8 cellular contexts compared by ENCODE assay signal in genomic region chr14:104799657-104800599, GRCh38. TPM values are rescaled to one million over a fixed set of nuclear protein-coding genes. Genes with fewer than 3 reads are reported as not detected.
A peak's percentile ranks its signal among the peaks of the same experiment; 100 is the strongest.
DNase-seq lines count a peak whose midpoint lies in the region; ATAC-seq and TF ChIP-seq lines count a peak whose summit lies in the region.

No MANE protein-coding gene starts in this region.

- POLR2A ChIA-PET in AG04449 (lab: Yijun Ruan, JAX) = no interaction called here

- no peaks in the 10 kb centered on the region for H3K36me3 ChIP-seq in aorta (ENCODE audit: control insufficient read depth in 1 of 2, insufficient read depth in 2 of 2, low read length in 1 of 2)

- CTCF ChIA-PET in AG04449 (lab: Yijun Ruan, JAX) = interaction anchor here (1.1 to 5.0 kb wide), 6 partner anchors 9 to 31 kb away, joined by 4 to 18 read pairs (median 6); no protein-coding TSS in a partner anchor

- no peaks in the 10 kb centered on the region for H3K9me3 ChIP-seq in T-helper 17 cell (ENCODE audit: control insufficient read depth, low read length, poor library complexity, severe bottlenecking)
- H3K9me3 ChIP-seq in right cardiac atrium (ENCODE audit: control insufficient read depth, low read length) = no peaks in the 10 kb centered on the region
- no peaks in the 10 kb centered on the region for H3K9me3 ChIP-seq in aorta (ENCODE audit: control insufficient read depth, low read length)

- DNase-seq in AG04449 (ENCODE audit: low read depth, low spot score) = no peak
- peak; percentile 51 for DNase-seq in HK-2 (ENCODE audit: unreplicated experiment)
- DNase-seq in T-helper 17 cell = peak; percentile 58 to 87 (median 79)
- peak; percentile 51 for DNase-seq in amniotic stem cell (lab: John Stamatoyannopoulos, UW)
- peak; percentile 93 to 97 (median 97) for DNase-seq in right cardiac atrium
- no peak for DNase-seq in retinal pigment epithelial cell (ENCODE audit: low read depth)
- DNase-seq in aorta = peak; percentile 94 to 97

- no peaks in the 10 kb centered on the region for H3K36me3 Mint-ChIP-seq in T-helper 17 cell (ENCODE audit: low read depth)

- H3K27me3 ChIP-seq in right cardiac atrium (ENCODE audit: control insufficient read depth, insufficient read depth) (no peaks in the 10 kb centered on the region), aorta (ENCODE audit: control insufficient read depth in 1 of 2, insufficient read depth in 2 of 2, low read length in 1 of 2) (no peaks in the 10 kb centered on the region)

- ATAC-seq in GM19023 (IDR thresholded peaks at IDR 0.05; ENCODE audit: unreplicated experiment) (peak; percentile 56), T-helper 17 cell (peak; percentile 76), right cardiac atrium (peak; percentile 85 to 86), aorta (ENCODE audit: low FRiP score) (peak; percentile 91)

- H3K4me1 ChIP-seq in right cardiac atrium (ENCODE audit: control insufficient read depth, insufficient read depth, low read length) (peaks cover 4% of the 10 kb centered on the region), aorta (ENCODE audit: control insufficient read depth in 1 of 2, insufficient read depth in 2 of 2, low read length in 2 of 2) (no peaks in the 10 kb centered on the region)

- H3K27ac Mint-ChIP-seq in T-helper 17 cell = peak overlapping the region; percentile 69

- H3K27me3 Mint-ChIP-seq in T-helper 17 cell = no peaks in the 10 kb centered on the region

- intact Hi-C loops in right cardiac atrium (cut with DNase I) = no loop called here
- intact Hi-C loops in aorta (cut with DNase I) = no loop called here

- 9% methylated on average over 60 of the region's 68 CpGs for WGBS in right cardiac atrium
- WGBS in aorta, 2 donors = 4% methylated on average over 47 to 68 of the region's 68 CpGs

- TF ChIP-seq CTCF in AG04449 (IDR thresholded peaks at IDR 0.05; ENCODE audit: insufficient read depth, low read length, missing control alignments) = peak; percentile 76
- TF ChIP-seq CTCF in retinal pigment epithelial cell (conservative IDR thresholded peaks at IDR 0.05; ENCODE audit: low read depth, low read length) = peak; percentile 45

- peak overlapping the region; percentile 78 for H3K4me3 Mint-ChIP-seq in T-helper 17 cell

- peak overlapping the region; percentile 97 for H3K27ac ChIP-seq in right cardiac atrium (ENCODE audit: low read length)
- H3K27ac ChIP-seq in aorta (ENCODE audit: low read depth in 1 of 2, low read length in 2 of 2) = peak overlapping the region; percentile 95

- H3K4me3 ChIP-seq in AG04449 (ENCODE audit: low read depth, low read length) (peak overlapping the region; percentile 64), right cardiac atrium (ENCODE audit: low read length) (peak overlapping the region; percentile 69), retinal pigment epithelial cell (ENCODE audit: low read length) (peak overlapping the region; percentile 48), aorta (ENCODE audit: low read length in 2 of 2) (peak overlapping the region; percentile 49 to 55)

- peaks cover 16% of the 10 kb centered on the region for H3K4me1 Mint-ChIP-seq in T-helper 17 cell

RNA-seq across cellular contexts. Expression of gene ZBTB42, which starts 1.0 kb away (rescaled TPM):
- 1 to 10 TPM; 2.7 to 3.3 TPM for total RNA-seq in T-helper 17 cell
- 1 to 10 TPM; 6.0 to 7.7 (median 6.6) TPM for total RNA-seq in right cardiac atrium
- polyA plus RNA-seq in right cardiac atrium = 5.3 TPM
- 1 to 10 TPM; 4.4 to 4.7 TPM for total RNA-seq in aorta
- 1 to 10 TPM; 1.6 to 1.9 TPM for polyA plus RNA-seq in aorta

RNA-seq across cellular contexts. Expression of gene AKT1, which starts 4.4 kb away (rescaled TPM):
- 10 to 100 TPM; 72.4 to 77.2 TPM for total RNA-seq in T-helper 17 cell
- total RNA-seq in right cardiac atrium = 100 to 1,000 TPM; 120 to 154 (median 126) TPM
- polyA plus RNA-seq in right cardiac atrium = 101 TPM
- total RNA-seq in aorta = 100 to 1,000 TPM; 124 to 154 TPM
- 100 to 1,000 TPM in 1 of 2 donors, 10 to 100 TPM in 1; 93.2 to 118 TPM for polyA plus RNA-seq in aorta

RNA-seq across cellular contexts. Expression of gene SIVA1, which starts 47.0 kb away (rescaled TPM):
- total RNA-seq in T-helper 17 cell = 10 to 100 TPM; 76.2 to 85.7 TPM
- 10 to 100 TPM; 74.6 to 88.5 (median 85.1) TPM for total RNA-seq in right cardiac atrium
- polyA plus RNA-seq in right cardiac atrium = 201 TPM
- 10 to 100 TPM; 74.3 to 83.0 TPM for total RNA-seq in aorta
- polyA plus RNA-seq in aorta = 100 to 1,000 TPM; 219 to 241 TPM

Comparison
In these comparisons a context has a peak if more than half of its experiments do, and no peak if none do; other contexts are left out.
1. DNase-seq: peak in HK-2 (single experiment), T-helper 17 cell (3 of 3), amniotic stem cell (single experiment), right cardiac atrium (3 of 3) and aorta (2 of 2); none in AG04449 (single experiment) and retinal pigment epithelial cell (single experiment).
2. Peak in every context shown above with its lines, with median percentiles within 50 percentile points of each other: H3K4me3 ChIP-seq and ATAC-seq.